Comparison of ENCODE assay signal across 10 cellular contexts in the genomic region with DNA sequence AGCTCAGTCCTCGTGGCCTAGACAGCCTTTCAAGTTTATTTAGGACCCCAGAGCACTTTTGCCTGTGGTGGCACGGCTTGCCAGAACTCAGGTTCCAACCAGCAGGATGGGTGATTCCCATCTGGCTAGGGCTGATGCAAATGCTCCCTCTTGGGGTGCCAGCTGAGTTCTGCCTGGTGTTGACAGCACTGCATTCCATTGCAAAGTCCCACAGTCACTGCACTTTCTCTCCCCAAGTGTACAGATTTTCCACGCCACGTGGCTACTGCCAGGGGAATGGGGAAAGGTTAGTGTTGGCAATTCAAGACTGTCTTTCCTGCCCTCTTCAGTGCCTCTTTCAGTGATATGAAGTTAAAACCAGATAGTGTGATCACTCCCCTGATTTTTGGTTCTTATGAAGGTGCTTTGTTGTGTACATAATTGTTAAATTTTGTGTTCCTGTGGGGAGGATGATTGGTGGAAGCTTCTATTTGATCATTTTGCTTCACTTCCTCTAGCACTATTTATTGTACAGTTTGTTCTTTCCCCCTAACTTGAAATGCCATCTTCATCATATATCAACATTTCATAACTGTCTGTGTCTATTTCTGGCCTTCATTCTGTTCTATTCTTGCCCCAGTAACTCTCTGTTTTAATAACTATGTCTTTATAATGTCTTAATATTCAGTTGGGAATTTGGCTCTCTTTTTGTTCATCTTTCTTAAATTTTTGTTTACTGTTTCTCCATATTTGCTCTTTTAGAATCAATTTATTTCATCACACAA.
DNase-seq lines count a peak whose midpoint lies in the region; ATAC-seq and TF ChIP-seq lines count a peak whose summit lies in the region.
"Had no signal": no experiment of that assay in that cellular context is flagged by ENCODE, and none has a peak within 500 bp of the region (broad histone marks: within the 10 kb centered on the region; RNA-seq: fewer than 3 reads in every experiment).

No MANE protein-coding gene starts in this region.

- in situ Hi-C loops in gastrocnemius medialis (cut with MboI; ENCODE audit: low sequenced_read_pairs in 4 of 4), result no loop called here

- TF ChIP-seq CTCF in heart right ventricle (IDR thresholded peaks at IDR 0.05), result peak in 2 of 9 donors; percentile 9 to 11
- peak in 1 of 5 experiments; percentile 12 for TF ChIP-seq CTCF in gastrocnemius medialis (IDR thresholded peaks at IDR 0.05 in 4 of 5, conservative IDR thresholded peaks at IDR 0.05 in 1 of 5)
- no peak for TF ChIP-seq CTCF in OCI-LY7 (conservative IDR thresholded peaks at IDR 0.05; ENCODE audit: low read length)

- H3K9me2 ChIP-seq in OCI-LY7 (ENCODE audit: insufficient read depth, low read length), result no peaks in the 10 kb centered on the region

- BruUV-seq in OCI-LY7 (replicated peaks; lab: Mats Ljungman, UMichigan), result no TSS peak

- peak in 1 of 2 donors; percentile 4 for TF ChIP-seq POLR2A in gastrocnemius medialis (IDR thresholded peaks at IDR 0.05)

- peaks cover 0 to 42% (median 34%) of the 10 kb centered on the region in 10 experiments; a peak in 15 of 20 replicates for H3K4me1 ChIP-seq in BLaER1 treated with 17β-estradiol and CSF1 and Interleukin-3, amounts not matched to agents 10 nM and 100 nM
- H3K4me1 ChIP-seq in heart right ventricle, result peaks cover 0 to 30% (median 6%) of the 10 kb centered on the region in 9 donors
- peaks cover 32 to 43% of the 10 kb centered on the region in 2 donors for H3K4me1 ChIP-seq in gastrocnemius medialis
- no peaks in the 10 kb centered on the region for H3K4me1 ChIP-seq in OCI-LY7 (ENCODE audit: insufficient read depth, low read length, poor library complexity, severe bottlenecking)

- peak overlapping the region in 8 of 11 experiments; percentile 0 to 55 (median 32); a peak in 12 of 22 replicates for H3K4me2 ChIP-seq in BLaER1 treated with 17β-estradiol and CSF1 and Interleukin-3, amounts not matched to agents 10 nM and 100 nM
- H3K4me2 ChIP-seq in OCI-LY7 (ENCODE audit: low read length), result no peak overlapping the region

- peak overlapping the region in 3 of 11 experiments; percentile 3 to 59 (median 43); a peak in 5 of 22 replicates for H3K27ac ChIP-seq in BLaER1 treated with 17β-estradiol and CSF1 and Interleukin-3, amounts not matched to agents 10 nM and 100 nM
- H3K27ac ChIP-seq in heart right ventricle, result peak overlapping the region in 9 of 10 donors; percentile 39 to 74 (median 67)
- H3K27ac ChIP-seq in gastrocnemius medialis, result peak overlapping the region; percentile 92 to 97 (median 96)
- H3K27ac ChIP-seq in OCI-LY7 (ENCODE audit: low read depth, low read length, poor library complexity, severe bottlenecking), result no peak overlapping the region
- H3K27ac ChIP-seq: C4-2B had no signal

- WGBS in heart right ventricle, 2 donors, result 38 to 43% methylated on average over 4 of the region's 4 CpGs

- POLR2A ChIA-PET in OCI-LY7 (lab: Charles Lee), result interaction anchor here (0.6 kb wide), 1 partner anchor 221 kb away, joined by 3 read pairs; no protein-coding TSS in a partner anchor

- intact Hi-C loops in heart right ventricle (cut with DNase I) (loop anchor here in 3 of 10 donors (1.0 to 10.0 kb wide), 4 partner anchors 51 to 76 kb away; no protein-coding TSS in a partner anchor), gastrocnemius medialis (cut with DNase I; ENCODE audit: low total_unique reads) (loop anchor here (1.0 to 2.0 kb wide), 3 partner anchors 50 to 74 kb away; no protein-coding TSS in a partner anchor), OCI-LY7 (cut with micrococcal nuclease; ENCODE audit: unreplicated experiment) (no loop called here)

- DNase-seq in NOMO-1 (lab: John Stamatoyannopoulos, UW; ENCODE audit: unreplicated experiment in 2 of 2) (peak; percentile 27 to 46), heart right ventricle (peak; percentile 27 to 38), gastrocnemius medialis (peak; percentile 38 to 80), GOT3 (lab: John Stamatoyannopoulos, UW) (no peak), OCI-LY7 (ENCODE audit: low spot score) (no peak)
- DNase-seq in stimulated activated CD4-positive, alpha-beta T cell treated with anti-CD3 and anti-CD28 coated beads, Interleukin-4, amount 100 ng/mL, for 24 hours, result no peak
- DNase-seq: MM.1S, NCI-H1694 treated with DMSO at 0.1 percent for 48 hours had no signal

- peaks cover 28 to 52% (median 45%) of the 10 kb centered on the region in 11 experiments for H3K9me3 ChIP-seq in BLaER1 treated with 17β-estradiol and CSF1 and Interleukin-3, amounts not matched to agents 10 nM and 100 nM (replicated peaks in 1 of 11)
- peaks cover 0 to 43% (median 5%) of the 10 kb centered on the region in 11 donors for H3K9me3 ChIP-seq in heart right ventricle
- no peaks in the 10 kb centered on the region for H3K9me3 ChIP-seq in gastrocnemius medialis
- no peaks in the 10 kb centered on the region for H3K9me3 ChIP-seq in OCI-LY7 (ENCODE audit: low read length)

- CTCF ChIA-PET in OCI-LY7 (lab: Charles Lee; ENCODE audit: unreplicated experiment), result no interaction called here

- ATAC-seq in heart right ventricle, result peak; percentile 65 to 95 (median 92)
- ATAC-seq in gastrocnemius medialis, result peak; percentile 83 to 88

- H3K27me3 ChIP-seq in BLaER1 treated with 17β-estradiol and CSF1 and Interleukin-3, amounts not matched to agents 10 nM and 100 nM, result no peaks in the 10 kb centered on the region
- H3K27me3 ChIP-seq in heart right ventricle, result no peaks in the 10 kb centered on the region
- H3K27me3 ChIP-seq in gastrocnemius medialis, result no peaks in the 10 kb centered on the region

- no peak overlapping the region for H3K4me3 ChIP-seq in BLaER1 treated with 17β-estradiol and CSF1 and Interleukin-3, amounts not matched to agents 10 nM and 100 nM
- H3K4me3 ChIP-seq in heart right ventricle (no peak overlapping the region), gastrocnemius medialis (peak overlapping the region in 3 of 4 donors; percentile 14 to 19 (median 15)), OCI-LY7 (ENCODE audit: low read depth, low read length, poor library complexity, severe bottlenecking) (no peak overlapping the region)

- H3K79me2 ChIP-seq in OCI-LY7 (ENCODE audit: insufficient read depth, low read depth, low read length), result no peaks in the 10 kb centered on the region

- peaks cover 0 to 11% (median 0%) of the 10 kb centered on the region in 11 experiments; a peak in 2 of 22 replicates for H3K36me3 ChIP-seq in BLaER1 treated with 17β-estradiol and CSF1 and Interleukin-3, amounts not matched to agents 10 nM and 100 nM
- no peaks in the 10 kb centered on the region for H3K36me3 ChIP-seq in heart right ventricle
- no peaks in the 10 kb centered on the region for H3K36me3 ChIP-seq in gastrocnemius medialis
- no peaks in the 10 kb centered on the region for H3K36me3 ChIP-seq in OCI-LY7 (ENCODE audit: insufficient read depth, low read length)

- no peaks in the 10 kb centered on the region for H4K20me1 ChIP-seq in BLaER1 treated with 17β-estradiol and CSF1 and Interleukin-3, amounts not matched to agents 10 nM and 100 nM
- H4K20me1 ChIP-seq in OCI-LY7 (ENCODE audit: insufficient read depth, low read length), result no peaks in the 10 kb centered on the region

- H2AFZ ChIP-seq in OCI-LY7 (ENCODE audit: low read length), result no peak overlapping the region

- no peak overlapping the region; a peak in 1 of 22 replicates for H3K9ac ChIP-seq in BLaER1 treated with 17β-estradiol and CSF1 and Interleukin-3, amounts not matched to agents 10 nM and 100 nM

Comparison
In these comparisons a context has a peak if more than half of its experiments do, and no peak if none do; other contexts are left out.
1. H3K4me3 ChIP-seq: peak in gastrocnemius medialis (3 of 4); none in BLaER1 treated with 17β-estradiol and CSF1 and Interleukin-3, amounts not matched to agents 10 nM and 100 nM (0 of 10), heart right ventricle (0 of 10) and OCI-LY7 (single experiment).
2. DNase-seq: peak in NOMO-1 (2 of 2), heart right ventricle (2 of 2) and gastrocnemius medialis (2 of 2); none in GOT3 (single experiment), stimulated activated CD4-positive, alpha-beta T cell treated with anti-CD3 and anti-CD28 coated beads, Interleukin-4, amount 100 ng/mL, for 24 hours (single experiment) and OCI-LY7 (single experiment).